In the genomic region with DNA sequence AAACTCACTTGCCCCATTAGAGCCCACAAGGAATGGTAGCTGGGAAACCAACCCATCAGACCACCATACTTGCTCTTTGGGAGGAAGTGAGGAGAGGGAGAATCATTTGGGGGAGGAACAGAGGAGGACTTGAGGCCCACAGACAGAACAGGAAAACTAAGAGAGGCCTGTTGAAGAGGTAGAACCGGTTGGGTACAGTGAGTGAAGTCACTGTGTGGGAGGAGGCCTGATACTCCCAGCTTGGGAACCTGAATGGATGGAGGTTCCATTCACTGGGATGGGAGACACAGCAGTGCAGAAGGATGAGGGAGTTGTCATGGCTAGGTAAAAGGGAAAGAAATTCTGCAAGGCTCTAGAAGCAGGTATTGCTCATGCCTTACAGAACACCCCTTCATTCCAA, we compare ENCODE assay signal across 18 cellular contexts.
DNase-seq lines count a peak whose midpoint lies in the region; ATAC-seq and TF ChIP-seq lines count a peak whose summit lies in the region.
"Had no signal": no experiment of that assay in that cellular context is flagged by ENCODE, and none has a peak within 500 bp of the region (broad histone marks: within the 10 kb centered on the region; RNA-seq: fewer than 3 reads in every experiment).

No MANE protein-coding gene starts in this region.

- H3K27me3 Mint-ChIP-seq in type B pancreatic cell, result no peaks in the 10 kb centered on the region
- H3K27me3 Mint-ChIP-seq: B cell; CD4-positive, alpha-beta T cell had no signal

- H3K4me1 ChIP-seq in PC-9 (replicated peaks; ENCODE audit: insufficient read depth) (peaks cover 7% of the 10 kb centered on the region; the same call in 1 of the 2 replicates), foreskin keratinocyte (no peaks in the 10 kb centered on the region), heart right ventricle (no peaks in the 10 kb centered on the region)
- H3K4me1 ChIP-seq: SJSA1 had no signal

- CTCF ChIA-PET in PC-9 (lab: Charles Lee), result no interaction called here

- H3F3A ChIP-seq in PC-9 (ENCODE audit: insufficient read depth, low read depth), result no peaks in the 10 kb centered on the region

- no peaks in the 10 kb centered on the region for H3K79me2 ChIP-seq in PC-9 (ENCODE audit: low read depth)

- no peaks in the 10 kb centered on the region for H3K9me2 ChIP-seq in PC-9 (ENCODE audit: insufficient read depth)

- H4K20me1 ChIP-seq in PC-9 (ENCODE audit: insufficient read depth), result no peaks in the 10 kb centered on the region

- H3K4me2 ChIP-seq in PC-9, result 0 out of 2 replicates have a peak overlapping the region, but pooled peaks have one; percentile 3

- H3K36me3 Mint-ChIP-seq in type B pancreatic cell, result no peaks in the 10 kb centered on the region

- H3K4me3 ChIP-seq in PC-9 (no peak overlapping the region), heart right ventricle (no peak overlapping the region)
- H3K4me3 ChIP-seq: SJSA1 had no signal

- H3K4me3 Mint-ChIP-seq in type B pancreatic cell, result no peak overlapping the region
- H3K4me3 Mint-ChIP-seq: B cell; CD4-positive, alpha-beta T cell; HFFc6 had no signal

- H3K27me3 ChIP-seq in PC-9 (ENCODE audit: insufficient read depth, low read depth), result no peaks in the 10 kb centered on the region
- no peaks in the 10 kb centered on the region for H3K27me3 ChIP-seq in foreskin keratinocyte
- H3K27me3 ChIP-seq in heart right ventricle, result peaks cover 0 to 2% (median 0%) of the 10 kb centered on the region in 7 donors
- H3K27me3 ChIP-seq: SJSA1 had no signal

- H3K27ac Mint-ChIP-seq in type B pancreatic cell, result peak overlapping the region; percentile 54
- H3K27ac Mint-ChIP-seq: B cell; CD4-positive, alpha-beta T cell; HFFc6 had no signal

- peak; percentile 35 for DNase-seq in HPDE6-E6E7 (ENCODE audit: extremely low spot score)
- peak in 1 of 2 experiments; percentile 19 for DNase-seq in PC-9
- DNase-seq in foreskin keratinocyte, result no peak
- no peak for DNase-seq in type B pancreatic cell (ENCODE audit: extremely low spot score, unreplicated experiment)
- DNase-seq in KG1 (lab: John Stamatoyannopoulos, UW), result no peak
- no peak for DNase-seq in heart right ventricle
- DNase-seq in COLO668 (lab: John Stamatoyannopoulos, UW; ENCODE audit: unreplicated experiment), result no peak
- DNase-seq: CD4-positive, alpha-beta T cell; HFFc6; Karpas-422; NCI-H1105 treated with DMSO at 0.1 percent for 48 hours; NCI-H1694 treated with DMSO at 0.1 percent for 48 hours; NCI-H226; NCI-H69; NK-92 treated with Interleukin-12 subunit alpha and Interleukin-12 subunit beta, amount 100 ng/mL, for 24 hours; OCI-M1 had no signal

- no peaks in the 10 kb centered on the region for H3K36me3 ChIP-seq in PC-9 (ENCODE audit: low read depth)
- no peaks in the 10 kb centered on the region for H3K36me3 ChIP-seq in heart right ventricle
- H3K36me3 ChIP-seq: SJSA1 had no signal

- no peak for TF ChIP-seq CTCF in PC-9 (conservative IDR thresholded peaks at IDR 0.05)
- TF ChIP-seq CTCF in foreskin keratinocyte (conservative IDR thresholded peaks at IDR 0.05), result no peak
- TF ChIP-seq CTCF in type B pancreatic cell (conservative IDR thresholded peaks at IDR 0.05), result no peak
- TF ChIP-seq CTCF in heart right ventricle (IDR thresholded peaks at IDR 0.05), result no peak

- H3K27ac ChIP-seq in PC-9 (no peak overlapping the region), foreskin keratinocyte (no peak overlapping the region), heart right ventricle (no peak overlapping the region)
- H3K27ac ChIP-seq: SJSA1 had no signal

- intact Hi-C loops in PC-9 (cut with micrococcal nuclease; ENCODE audit: unreplicated experiment), result no loop called here
- intact Hi-C loops in heart right ventricle (cut with DNase I), result loop anchor here in 1 of 10 donors (10.0 kb wide), 1 partner anchor 52 kb away; no protein-coding TSS in a partner anchor

- POLR2A ChIA-PET in PC-9 (lab: Charles Lee; ENCODE audit: unreplicated experiment), result no interaction called here

- ATAC-seq in foreskin keratinocyte, result peak; percentile 31
- ATAC-seq in heart right ventricle, result no peak

- no peaks in the 10 kb centered on the region for H3K9me3 Mint-ChIP-seq in type B pancreatic cell
- H3K9me3 Mint-ChIP-seq: CD4-positive, alpha-beta T cell; HFFc6 had no signal

- WGBS in heart right ventricle, 2 donors, result 57 to 67% methylated on average over 1 of the region's 1 CpG

- H3K9me3 ChIP-seq in PC-9 (ENCODE audit: insufficient read depth, low read depth) (no peaks in the 10 kb centered on the region), heart right ventricle (no peaks in the 10 kb centered on the region)
- H3K9me3 ChIP-seq: SJSA1 had no signal

- H2AFZ ChIP-seq in PC-9, result 0 out of 2 replicates have a peak overlapping the region, but pooled peaks have one; percentile 35

- no TSS peak for BruUV-seq in PC-9 (replicated peaks; lab: Mats Ljungman, UMichigan)

- H3K4me1 Mint-ChIP-seq in type B pancreatic cell (ENCODE audit: unreplicated experiment), result peaks cover 9% of the 10 kb centered on the region
- H3K4me1 Mint-ChIP-seq: B cell had no signal
